In genomic region chr6:42493914-42494539, GRCh38 we compare ENCODE assay signal across 1 cellular context.
TF ChIP-seq lines count a peak whose summit lies in the region.

No MANE protein-coding gene starts in this region.

TF ChIP-seq in HCT116, 20 proteins besides CTCF, POLR2A, EP300 and RAD21 (continued from another document):
- no peak for TF ChIP-seq TCF7L2 (IDR thresholded peaks at IDR 0.05; ENCODE audit: borderline replicate concordance, extremely low read depth, insufficient read depth, insufficient read length)
- TF ChIP-seq SP1 (IDR thresholded peaks at IDR 0.05; ENCODE audit: low read depth) = no peak
- no peak for TF ChIP-seq ZFX (IDR thresholded peaks at IDR 0.05)
- no peak for TF ChIP-seq ATF3 (IDR thresholded peaks at IDR 0.05)
- TF ChIP-seq MAX (IDR thresholded peaks at IDR 0.05) = no peak
- no peak for TF ChIP-seq ZNF274 (IDR thresholded peaks at IDR 0.05; ENCODE audit: low read depth, low read length)
- TF ChIP-seq ELF1 (IDR thresholded peaks at IDR 0.05; ENCODE audit: borderline replicate concordance, low read depth) = no peak
- no peak for TF ChIP-seq SIN3A (IDR thresholded peaks at IDR 0.05; ENCODE audit: low read depth)
